In the genomic region with DNA sequence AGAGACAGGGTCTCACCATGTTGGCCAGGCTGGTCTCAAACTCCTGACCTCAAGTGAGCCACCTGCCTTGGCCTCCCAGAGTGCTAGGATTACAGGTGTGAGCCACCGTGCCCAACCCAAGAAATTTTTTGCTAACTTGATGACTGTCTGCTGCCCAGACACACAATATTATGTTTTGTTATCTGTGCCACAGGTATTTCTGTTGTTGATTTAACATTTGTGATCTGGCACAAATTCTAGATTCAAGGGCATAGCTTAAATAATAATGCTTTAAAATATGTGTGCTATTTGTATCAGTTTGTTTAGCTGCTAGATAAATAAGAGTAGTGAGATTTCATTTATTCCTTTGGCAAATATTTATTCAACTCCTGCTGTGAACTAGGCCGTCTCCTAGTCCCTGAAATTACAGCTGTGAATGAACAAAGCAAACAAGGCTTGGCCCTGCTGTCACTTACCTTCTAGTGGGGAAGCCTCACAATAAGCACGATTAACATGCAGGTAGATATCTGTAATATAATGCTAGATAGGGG, we compare ENCODE assay signal across 12 cellular contexts. TPM values are rescaled to one million over a fixed set of nuclear protein-coding genes. Genes with fewer than 3 reads are reported as not detected.
DNase-seq lines count a peak whose midpoint lies in the region; ATAC-seq and TF ChIP-seq lines count a peak whose summit lies in the region.
"Had no signal": no experiment of that assay in that cellular context is flagged by ENCODE, and none has a peak within 500 bp of the region (broad histone marks: within the 10 kb centered on the region; RNA-seq: fewer than 3 reads in every experiment).

No MANE protein-coding gene starts in this region.

- no peak overlapping the region for H3K27ac ChIP-seq in CD4-positive, alpha-beta memory T cell (ENCODE audit: low read depth, low read length)
- no peak overlapping the region for H3K27ac ChIP-seq in right cardiac atrium (ENCODE audit: low read length)
- H3K27ac ChIP-seq: vagina had no signal

- peaks cover 10% of the 10 kb centered on the region for H3K4me1 ChIP-seq in CD4-positive, alpha-beta memory T cell (ENCODE audit: insufficient read depth, low read length)
- peaks cover 2% of the 10 kb centered on the region for H3K4me1 ChIP-seq in right cardiac atrium (ENCODE audit: control insufficient read depth, insufficient read depth, low read length)

- H3K9me3 Mint-ChIP-seq in CD4-positive, alpha-beta memory T cell, result no peaks in the 10 kb centered on the region
- H3K9me3 Mint-ChIP-seq: IgD-negative memory B cell had no signal

- H3K4me3 Mint-ChIP-seq in CD4-positive, alpha-beta memory T cell, result no peak overlapping the region
- H3K4me3 Mint-ChIP-seq: IgD-negative memory B cell had no signal

- H3K36me3 Mint-ChIP-seq in CD4-positive, alpha-beta memory T cell, result peaks cover 14 to 24% of the 10 kb centered on the region in 2 donors
- H3K36me3 Mint-ChIP-seq: IgD-negative memory B cell had no signal

- H3K27me3 Mint-ChIP-seq in CD4-positive, alpha-beta memory T cell, result no peaks in the 10 kb centered on the region
- H3K27me3 Mint-ChIP-seq: IgD-negative memory B cell had no signal

- ATAC-seq in GM18511 (IDR thresholded peaks at IDR 0.05; ENCODE audit: unreplicated experiment) (no peak), HG03565 (IDR thresholded peaks at IDR 0.05; ENCODE audit: unreplicated experiment) (no peak), right cardiac atrium (no peak)

- POLR2A ChIA-PET in CD4-positive, alpha-beta memory T cell (lab: Charles Lee; ENCODE audit: partially characterized antibody), result no interaction called here

- no peak for DNase-seq in CD4-positive, alpha-beta memory T cell
- peak; percentile 98 for DNase-seq in NCI-H748 (lab: John Stamatoyannopoulos, UW; ENCODE audit: unreplicated experiment)
- peak; percentile 13 for DNase-seq in kidney tubule cell (ENCODE audit: low spot score)
- no peak for DNase-seq in G401 (ENCODE audit: low spot score)
- DNase-seq in right cardiac atrium, result no peak
- DNase-seq: activated CD8-positive, alpha-beta memory T cell treated with anti-CD3 and anti-CD28 coated beads, Interleukin-2, amount 50 U/mL, for 4 hours; esophagus squamous epithelium had no signal

- in situ Hi-C loops in G401 (cut with HindIII; ENCODE audit: low sequenced_read_pairs), result no loop called here

- no peaks in the 10 kb centered on the region for H3K27me3 ChIP-seq in CD4-positive, alpha-beta memory T cell (ENCODE audit: insufficient read depth, low read length)
- H3K27me3 ChIP-seq in right cardiac atrium (ENCODE audit: control insufficient read depth, insufficient read depth), result no peaks in the 10 kb centered on the region
- H3K27me3 ChIP-seq: esophagus squamous epithelium, vagina had no signal

- H3K27ac Mint-ChIP-seq in CD4-positive, alpha-beta memory T cell, result peak overlapping the region in 5 of 7 donors; percentile 23 to 73 (median 51)

- H3K9me3 ChIP-seq in CD4-positive, alpha-beta memory T cell (ENCODE audit: control insufficient read depth in 1 of 2, low read length in 2 of 2), result no peaks in the 10 kb centered on the region
- no peaks in the 10 kb centered on the region for H3K9me3 ChIP-seq in right cardiac atrium (ENCODE audit: control insufficient read depth, low read length)
- H3K9me3 ChIP-seq: esophagus squamous epithelium, vagina had no signal

- H3K4me3 ChIP-seq in CD4-positive, alpha-beta memory T cell (ENCODE audit: low read length in 2 of 2), result no peak overlapping the region
- H3K4me3 ChIP-seq in right cardiac atrium (ENCODE audit: low read length), result no peak overlapping the region
- H3K4me3 ChIP-seq: esophagus squamous epithelium, vagina had no signal

- CTCF ChIA-PET in CD4-positive, alpha-beta memory T cell (lab: Charles Lee; ENCODE audit: partially characterized antibody), result no interaction called here

- TF ChIP-seq EP300 in Ishikawa (IDR thresholded peaks at IDR 0.05; ENCODE audit: borderline replicate concordance), result no peak

- TF ChIP-seq RAD21 in Ishikawa (IDR thresholded peaks at IDR 0.05; ENCODE audit: low read depth), result no peak

- WGBS in right cardiac atrium, result 75% methylated on average over 3 of the region's 3 CpGs

- H3K4me1 Mint-ChIP-seq in CD4-positive, alpha-beta memory T cell, result peaks cover 0 to 12% (median 4%) of the 10 kb centered on the region in 4 donors

- intact Hi-C loops in CD4-positive, alpha-beta memory T cell (cut with micrococcal nuclease), result no loop called here
- intact Hi-C loops in right cardiac atrium (cut with DNase I), result no loop called here

- peaks cover 4% of the 10 kb centered on the region for H3K36me3 ChIP-seq in CD4-positive, alpha-beta memory T cell (ENCODE audit: insufficient read depth, low read length)

TF ChIP-seq in Ishikawa, 13 proteins besides CTCF, POLR2A, EP300 and RAD21:
- TF ChIP-seq TEAD4 (IDR thresholded peaks at IDR 0.05) (0 out of 2 replicates have a peak, but pooled peaks have one; percentile 12), FOXM1 (IDR thresholded peaks at IDR 0.05; ENCODE audit: borderline replicate concordance, low read depth) (no peak)

RNA-seq across cellular contexts. Expression of a gene that starts 35.3 kb away (rescaled TPM):
- total RNA-seq in CD4-positive, alpha-beta memory T cell, result 10 to 100 TPM; 67.8 to 76.4 TPM
- 10 to 100 TPM; 45.6 to 59.2 TPM for polyA plus RNA-seq in CD4-positive, alpha-beta memory T cell
- total RNA-seq in G401 (2014; rRNA removed; shearing (Covaris generic)), result 29.5 and 37.4 TPM in 2 replicates
- 10 to 100 TPM; 33.0 to 45.7 (median 33.2) TPM for total RNA-seq in right cardiac atrium
- polyA plus RNA-seq in right cardiac atrium, result 8.1 TPM

RNA-seq across cellular contexts. Expression of a gene that starts 55.8 kb away (rescaled TPM):
- 100 to 1,000 TPM; 147 to 154 TPM for total RNA-seq in CD4-positive, alpha-beta memory T cell
- 100 to 1,000 TPM; 194 to 253 TPM for polyA plus RNA-seq in CD4-positive, alpha-beta memory T cell
- total RNA-seq in G401 (2014; rRNA removed; shearing (Covaris generic)), result 86.5 and 145 TPM in 2 replicates
- 100 to 1,000 TPM; 176 to 384 (median 284) TPM for total RNA-seq in right cardiac atrium
- polyA plus RNA-seq in right cardiac atrium, result 263 TPM

Comparison
In these comparisons a context has a peak if more than half of its experiments do, and no peak if none do; other contexts are left out.
1. DNase-seq: peak in NCI-H748 (single experiment) and kidney tubule cell (single experiment); none in CD4-positive, alpha-beta memory T cell (0 of 5), G401 (single experiment) and right cardiac atrium (0 of 3).